Comparison of ENCODE assay signal across 9 cellular contexts in genomic region chr2:46814160-46814559, GRCh38.
DNase-seq lines count a peak whose midpoint lies in the region; ATAC-seq and TF ChIP-seq lines count a peak whose summit lies in the region.
"Had no signal": no experiment of that assay in that cellular context is flagged by ENCODE, and none has a peak within 500 bp of the region (broad histone marks: within the 10 kb centered on the region; RNA-seq: fewer than 3 reads in every experiment).

No MANE protein-coding gene starts in this region.

- no peak overlapping the region for H4K5ac ChIP-seq in H9 (ENCODE audit: insufficient read length, low read depth, low read length)

- no peaks in the 10 kb centered on the region for H3K23me2 ChIP-seq in H9 (ENCODE audit: insufficient read length, low read depth, low read length, poor library complexity, severe bottlenecking)

- WGBS in esophagus squamous epithelium, 2 donors, result 51% methylated on average over 13 of the region's 13 CpGs
- WGBS in transverse colon (ENCODE audit: low coverage in 1 of 2), 2 donors, result 46 to 64% methylated on average over 4 to 13 of the region's 13 CpGs
- WGBS in H9 (ENCODE audit: extremely low coverage, insufficient read length, low lambda C conversion rate), result no CpG with 5 or more reads among the region's 13 CpGs

- DNase-seq in UCSD-AML1 (lab: John Stamatoyannopoulos, UW; ENCODE audit: unreplicated experiment) (peak; percentile 69), esophagus squamous epithelium (lab: John Stamatoyannopoulos, UW) (no peak), mucosa of gallbladder (ENCODE audit: low spot score) (peak; percentile 46), transverse colon (peak; percentile 31), H9 (no peak)
- DNase-seq in natural killer cell treated with Interleukin-12 subunit alpha and Interleukin-12 subunit beta and Interleukin-15 and Interleukin-18, amount 100 ng/mL, for 72 hours (ENCODE audit: low spot score), result no peak
- DNase-seq: activated naive CD4-positive, alpha-beta T cell treated with anti-CD3 and anti-CD28 coated beads, Interleukin-2, amount 10 ng/mL, durations not matched to agents 7 days and 5 days; NCI-H526 had no signal

- no peak overlapping the region for H3K14ac ChIP-seq in H9 (ENCODE audit: insufficient read depth, low read length)

- H2AFZ ChIP-seq in H9 (ENCODE audit: low read length), result no peak overlapping the region

- H2BK15ac ChIP-seq in H9 (ENCODE audit: low read depth, low read length), result no peak overlapping the region

- no peak overlapping the region for H3K56ac ChIP-seq in H9 (ENCODE audit: insufficient read length, low read depth, low read length)

- no peak overlapping the region for H2BK20ac ChIP-seq in H9 (ENCODE audit: low read depth, low read length, poor library complexity, severe bottlenecking)

- H3K4me1 ChIP-seq in esophagus squamous epithelium, result peaks cover 3 to 63% (median 48%) of the 10 kb centered on the region in 3 donors
- peaks cover 10 to 41% (median 15%) of the 10 kb centered on the region in 4 donors for H3K4me1 ChIP-seq in transverse colon
- H3K4me1 ChIP-seq in H9 (ENCODE audit: insufficient read depth, low read length), result no peaks in the 10 kb centered on the region

- intact Hi-C loops in esophagus squamous epithelium (cut with DNase I) (no loop called here), transverse colon (cut with DNase I; ENCODE audit: low total_unique reads) (no loop called here)

- H3K4me2 ChIP-seq in H9 (ENCODE audit: insufficient read depth, insufficient read length, low read length), result no peak overlapping the region

- no peaks in the 10 kb centered on the region for H3K79me1 ChIP-seq in H9 (ENCODE audit: insufficient read depth, low read depth, low read length, poor library complexity, severe bottlenecking)

- no peak for ATAC-seq in natural killer cell treated with Interleukin-12 subunit alpha and Interleukin-12 subunit beta and Interleukin-15 and Interleukin-18, amount 100 ng/mL, for 72 hours
- ATAC-seq in GM21367 (IDR thresholded peaks at IDR 0.05; ENCODE audit: unreplicated experiment), result no peak

- H3K4me3 Mint-ChIP-seq in natural killer cell treated with Interleukin-12 subunit alpha and Interleukin-12 subunit beta and Interleukin-15 and Interleukin-18, amount 100 ng/mL, for 72 hours, result no peak overlapping the region
- H3K4me3 Mint-ChIP-seq in H9, result no peak overlapping the region
- H3K4me3 Mint-ChIP-seq: activated naive CD4-positive, alpha-beta T cell treated with anti-CD3 and anti-CD28 coated beads, Interleukin-2, amount 10 ng/mL, durations not matched to agents 7 days and 5 days had no signal

- TF ChIP-seq POLR2A in esophagus squamous epithelium (IDR thresholded peaks at IDR 0.05) (no peak), transverse colon (IDR thresholded peaks at IDR 0.05) (no peak)

- TF ChIP-seq CTCF in esophagus squamous epithelium (IDR thresholded peaks at IDR 0.05), result no peak
- no peak for TF ChIP-seq CTCF in transverse colon (IDR thresholded peaks at IDR 0.05)
- TF ChIP-seq CTCF in H9 (conservative IDR thresholded peaks at IDR 0.05), result no peak

- H3K9me3 Mint-ChIP-seq in natural killer cell treated with Interleukin-12 subunit alpha and Interleukin-12 subunit beta and Interleukin-15 and Interleukin-18, amount 100 ng/mL, for 72 hours, result no peaks in the 10 kb centered on the region
- peaks cover 0 to 3% of the 10 kb centered on the region in 2 experiments; a peak in 1 of 5 replicates for H3K9me3 Mint-ChIP-seq in H9
- H3K9me3 Mint-ChIP-seq: activated naive CD4-positive, alpha-beta T cell treated with anti-CD3 and anti-CD28 coated beads, Interleukin-2, amount 10 ng/mL, durations not matched to agents 7 days and 5 days had no signal

- H3K4ac ChIP-seq in H9 (ENCODE audit: low read depth, low read length), result no peak overlapping the region

- no peak overlapping the region for H2AK5ac ChIP-seq in H9 (ENCODE audit: insufficient read length, low read length)

- no peak overlapping the region for H2BK5ac ChIP-seq in H9 (ENCODE audit: insufficient read length, low read length)

- no peaks in the 10 kb centered on the region for H4K20me1 ChIP-seq in H9 (ENCODE audit: control insufficient read depth, insufficient read depth, insufficient read length)

- H2BK12ac ChIP-seq in H9 (ENCODE audit: insufficient read length, low read depth, low read length), result no peak overlapping the region

- H3K36me3 Mint-ChIP-seq in natural killer cell treated with Interleukin-12 subunit alpha and Interleukin-12 subunit beta and Interleukin-15 and Interleukin-18, amount 100 ng/mL, for 72 hours, result no peaks in the 10 kb centered on the region
- H3K36me3 Mint-ChIP-seq in H9 (ENCODE audit: insufficient read depth in 1 of 3, low read depth in 3 of 3), result no peaks in the 10 kb centered on the region; a peak in 1 of 7 replicates
- H3K36me3 Mint-ChIP-seq: activated naive CD4-positive, alpha-beta T cell treated with anti-CD3 and anti-CD28 coated beads, Interleukin-2, amount 10 ng/mL, durations not matched to agents 7 days and 5 days had no signal

- peaks cover 14 to 17% of the 10 kb centered on the region in 2 donors for H3K27me3 Mint-ChIP-seq in natural killer cell treated with Interleukin-12 subunit alpha and Interleukin-12 subunit beta and Interleukin-15 and Interleukin-18, amount 100 ng/mL, for 72 hours
- peaks cover 1% of the 10 kb centered on the region for H3K27me3 Mint-ChIP-seq in H9 (ENCODE audit: low read depth)

- H3K9me3 ChIP-seq in esophagus squamous epithelium, result no peaks in the 10 kb centered on the region
- no peaks in the 10 kb centered on the region for H3K9me3 ChIP-seq in transverse colon
- H3K9me3 ChIP-seq in H9 (ENCODE audit: control insufficient read depth, low read depth, low read length), result no peaks in the 10 kb centered on the region

- H3K27ac Mint-ChIP-seq in natural killer cell treated with Interleukin-12 subunit alpha and Interleukin-12 subunit beta and Interleukin-15 and Interleukin-18, amount 100 ng/mL, for 72 hours, result no peak overlapping the region
- no peak overlapping the region for H3K27ac Mint-ChIP-seq in H9
- H3K27ac Mint-ChIP-seq: activated naive CD4-positive, alpha-beta T cell treated with anti-CD3 and anti-CD28 coated beads, Interleukin-2, amount 10 ng/mL, durations not matched to agents 7 days and 5 days had no signal

- H3K79me2 ChIP-seq in H9 (ENCODE audit: insufficient read depth, low read length), result no peaks in the 10 kb centered on the region; the same call in 1 of the 2 replicates

- H2BK120ac ChIP-seq in H9 (ENCODE audit: low read depth, low read length, poor library complexity, severe bottlenecking), result no peak overlapping the region

- H3K27me3 ChIP-seq in esophagus squamous epithelium, result peaks cover 0 to 5% (median 0%) of the 10 kb centered on the region in 4 donors
- no peaks in the 10 kb centered on the region for H3K27me3 ChIP-seq in transverse colon
- no peaks in the 10 kb centered on the region for H3K27me3 ChIP-seq in H9 (ENCODE audit: insufficient read depth, low read length)

- no peak overlapping the region for H4K91ac ChIP-seq in H9 (ENCODE audit: insufficient read length, low read depth, low read length)

- H3K4me3 ChIP-seq in esophagus squamous epithelium (no peak overlapping the region), transverse colon (no peak overlapping the region)

- no peak overlapping the region for H4K8ac ChIP-seq in H9 (replicated peaks; ENCODE audit: insufficient read length, low read depth, low read length)

- peak; percentile 52 for TF ChIP-seq EP300 in transverse colon (IDR thresholded peaks at IDR 0.05; ENCODE audit: low read depth)

- no peak overlapping the region for H3K9ac ChIP-seq in H9 (ENCODE audit: extremely low read depth, insufficient read length, low read length)

- H3K27ac ChIP-seq in esophagus squamous epithelium (peak overlapping the region; percentile 52 to 81 (median 76)), transverse colon (peak overlapping the region; percentile 56 to 74 (median 69)), H9 (ENCODE audit: insufficient read length, low read depth, low read length) (no peak overlapping the region)

- H3T11ph ChIP-seq in H9 (ENCODE audit: low read length), result no peak overlapping the region

- H3K36me3 ChIP-seq in esophagus squamous epithelium (no peaks in the 10 kb centered on the region), transverse colon (no peaks in the 10 kb centered on the region)

- in situ Hi-C loops in transverse colon (cut with MboI; ENCODE audit: low pct_ligation_motif_present in 1 of 4, low pct_unique_long_range_greater_than_20kb in 1 of 4, low sequenced_read_pairs in 3 of 4), result no loop called here

- no peak overlapping the region for H3K23ac ChIP-seq in H9 (ENCODE audit: insufficient read length, low read depth, low read length)

- peaks cover 0 to 2% of the 10 kb centered on the region in 2 donors for H3K4me1 Mint-ChIP-seq in natural killer cell treated with Interleukin-12 subunit alpha and Interleukin-12 subunit beta and Interleukin-15 and Interleukin-18, amount 100 ng/mL, for 72 hours (ENCODE audit: low read depth in 2 of 2)
- peaks cover 0 to 6% of the 10 kb centered on the region in 2 experiments; a peak in 2 of 4 replicates for H3K4me1 Mint-ChIP-seq in H9
- H3K4me1 Mint-ChIP-seq: activated naive CD4-positive, alpha-beta T cell treated with anti-CD3 and anti-CD28 coated beads, Interleukin-2, amount 10 ng/mL, durations not matched to agents 7 days and 5 days had no signal

- H3K18ac ChIP-seq in H9 (ENCODE audit: insufficient read length, low read depth, low read length), result no peak overlapping the region

Comparison
In these comparisons a context has a peak if more than half of its experiments do, and no peak if none do; other contexts are left out.
1. DNase-seq: peak in UCSD-AML1 (single experiment), mucosa of gallbladder (single experiment) and transverse colon (single experiment); none in esophagus squamous epithelium (single experiment), natural killer cell treated with Interleukin-12 subunit alpha and Interleukin-12 subunit beta and Interleukin-15 and Interleukin-18, amount 100 ng/mL, for 72 hours (single experiment) and H9 (single experiment).